Comparison of ENCODE assay signal across 8 cellular contexts in genomic region chr12:51813931-51814310, GRCh38. TPM values are rescaled to one million over a fixed set of nuclear protein-coding genes. Genes with fewer than 3 reads are reported as not detected.
A peak's percentile ranks its signal among the peaks of the same experiment; 100 is the strongest.
DNase-seq lines count a peak whose midpoint lies in the region; TF ChIP-seq lines count a peak whose summit lies in the region.

No MANE protein-coding gene starts in this region.

- intact Hi-C loops in tibial artery (cut with DNase I; ENCODE audit: low total_unique reads), result no loop called here

- 3 to 5% methylated on average over 24 to 29 of the region's 34 CpGs for WGBS in mesodermal cell (ENCODE audit: insufficient coverage in 2 of 2), 2 experiments

- H3K27me3 ChIP-seq in tibial artery, result peaks cover 0 to 40% of the 10 kb centered on the region in 2 donors

- peak; percentile 68 for DNase-seq in activated CD8-positive, alpha-beta memory T cell treated with anti-CD3 and anti-CD28 coated beads for 24 hours
- DNase-seq in activated CD8-positive, alpha-beta memory T cell treated with anti-CD3 and anti-CD28 coated beads, Interleukin-2, amount 50 U/mL, for 4 hours, result no peak
- DNase-seq in choroid plexus epithelial cell (ENCODE audit: low read depth) (no peak), tibial artery (no peak), amygdala (lab: John Stamatoyannopoulos, UW) (no peak), NCI-H1694 (lab: John Stamatoyannopoulos, UW) (no peak), HK-2 (ENCODE audit: unreplicated experiment) (no peak)

- H3K36me3 ChIP-seq in mesodermal cell (ENCODE audit: control insufficient read depth, insufficient read depth, low read length), result no peaks in the 10 kb centered on the region
- H3K36me3 ChIP-seq in tibial artery, result no peaks in the 10 kb centered on the region

- H3K9me3 ChIP-seq in mesodermal cell (ENCODE audit: control insufficient read depth, low read length) (no peaks in the 10 kb centered on the region), tibial artery (no peaks in the 10 kb centered on the region)

- H3K27ac ChIP-seq in mesodermal cell (ENCODE audit: low read depth, low read length, severe bottlenecking), result no peak overlapping the region
- H3K27ac ChIP-seq in tibial artery, result no peak overlapping the region

- no peak for TF ChIP-seq CTCF in choroid plexus epithelial cell (conservative IDR thresholded peaks at IDR 0.05; ENCODE audit: low read depth, low read length)
- no peak for TF ChIP-seq CTCF in tibial artery (IDR thresholded peaks at IDR 0.05)

- H3K4me3 ChIP-seq in choroid plexus epithelial cell (ENCODE audit: low read depth, low read length) (peak overlapping the region; percentile 48), mesodermal cell (ENCODE audit: extremely low read depth, insufficient read depth, low read length, poor library complexity, severe bottlenecking) (peak overlapping the region; percentile 35), tibial artery (peak overlapping the region; percentile 49 to 61)

- peaks cover 5% of the 10 kb centered on the region for H3K4me1 ChIP-seq in mesodermal cell (ENCODE audit: control insufficient read depth, insufficient read depth, low read length, poor library complexity, severe bottlenecking)
- H3K4me1 ChIP-seq in tibial artery, result peaks cover 0 to 13% (median 5%) of the 10 kb centered on the region in 4 donors

RNA-seq across cellular contexts. Expression of gene FIGNL2, which starts 34.6 kb away (rescaled TPM):
- 25.1 TPM for polyA plus RNA-seq in mesodermal cell (2013, experiment 1 of 2)
- 23.3 TPM for polyA plus RNA-seq in mesodermal cell (2013, experiment 2 of 2)
